8 cellular contexts compared by ENCODE assay signal in the genomic region with DNA sequence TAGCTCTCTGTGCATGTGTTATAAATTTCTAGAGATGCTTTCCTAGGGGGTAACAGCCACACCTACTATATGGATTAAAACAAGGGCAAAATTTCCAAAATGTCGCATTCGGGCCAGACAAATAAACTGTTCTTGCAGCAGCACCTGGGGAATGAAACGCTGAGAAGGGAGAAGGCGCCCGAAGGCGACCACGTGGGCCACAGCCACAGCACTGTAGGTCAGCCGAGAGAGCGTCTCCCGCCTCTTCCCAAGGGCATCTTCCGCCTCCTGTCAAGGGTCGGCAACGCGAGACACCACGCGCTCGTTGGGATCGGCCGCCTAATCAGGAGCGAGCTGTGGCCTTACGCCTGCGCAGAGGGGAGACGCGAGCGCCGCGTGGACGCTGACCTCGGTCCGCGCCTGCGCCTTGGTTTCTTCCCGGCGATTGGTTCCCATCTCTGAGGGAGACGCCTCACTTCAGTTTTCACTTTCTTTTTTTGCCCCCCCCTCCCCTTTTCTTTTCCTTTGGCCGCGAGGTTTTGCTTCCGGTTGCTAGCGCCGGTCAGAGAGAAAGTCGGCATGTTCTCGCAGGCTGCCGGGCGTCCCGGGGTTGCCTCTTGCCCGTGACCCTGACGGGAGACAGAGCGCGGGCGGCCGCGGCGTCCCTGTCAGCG. TPM values are rescaled to one million over a fixed set of nuclear protein-coding genes. Genes with fewer than 3 reads are reported as not detected.
DNase-seq lines count a peak whose midpoint lies in the region; ATAC-seq and TF ChIP-seq lines count a peak whose summit lies in the region.

A gene with protein sequence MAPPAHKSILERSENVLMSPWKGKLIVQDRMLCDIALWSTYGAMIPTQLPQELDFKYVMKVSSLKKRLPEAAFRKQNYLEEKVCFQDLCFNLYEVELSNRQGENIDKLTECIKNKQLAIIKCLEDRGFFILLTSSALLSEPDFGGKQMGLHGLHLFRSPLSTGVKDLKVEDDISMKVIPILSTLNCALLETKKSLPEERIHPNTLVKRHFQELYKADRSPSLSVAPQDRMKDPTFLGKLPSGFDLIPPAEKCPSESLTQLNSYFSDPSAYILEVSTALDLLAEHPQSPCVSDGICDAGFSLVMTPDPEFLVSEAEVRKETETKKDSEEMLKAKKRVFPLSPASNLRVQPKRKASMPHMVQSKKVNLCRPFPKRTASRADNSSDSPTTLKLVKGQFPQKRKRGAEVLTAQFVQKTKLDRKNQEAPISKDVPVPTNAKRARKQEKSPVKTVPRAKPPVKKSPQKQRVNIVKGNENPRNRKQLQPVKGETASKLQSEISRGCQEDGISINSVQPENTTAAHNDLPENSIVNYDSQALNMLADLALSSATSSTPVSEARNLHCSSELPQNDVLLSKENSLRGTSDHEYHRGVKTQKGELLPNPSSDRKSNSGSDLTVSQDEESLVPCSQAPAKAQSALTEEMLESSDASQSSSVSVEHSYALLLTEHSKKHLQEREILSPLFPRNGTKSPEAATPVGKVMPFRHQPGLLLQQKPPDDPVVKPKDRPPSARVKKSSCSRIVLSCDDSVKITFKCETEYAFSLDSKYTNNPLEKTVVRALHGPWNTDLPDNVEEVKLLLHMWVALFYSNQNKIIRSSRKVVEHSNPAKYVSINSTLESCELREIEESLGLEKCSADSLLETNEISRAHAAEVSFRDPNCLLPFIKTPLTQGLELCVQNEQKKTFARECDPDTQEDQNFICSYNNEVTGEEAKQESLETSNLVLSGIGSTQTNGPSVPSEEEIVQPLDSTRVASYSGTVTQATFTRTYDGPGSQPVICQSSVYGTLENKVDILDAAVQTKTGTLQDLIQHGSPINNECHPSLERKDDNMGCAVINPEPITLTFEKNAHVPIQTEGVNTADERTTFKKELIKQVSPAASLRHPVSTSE (N-terminal part only) (plus strand): TSS at position 521 of the 653 bp plus-strand sequence. CDS start 35,805 bp downstream, outside the sequence.

- ATAC-seq in GM18868 (IDR thresholded peaks at IDR 0.05; ENCODE audit: unreplicated experiment) = peak; percentile 76
- ATAC-seq in HG03108 (IDR thresholded peaks at IDR 0.05; ENCODE audit: unreplicated experiment) = peak; percentile 79

- peak within 1 kb of the TSS; percentile 89 for H3K4me2 ChIP-seq in skeletal muscle satellite cell (ENCODE audit: low read length)

- H3K36me3 ChIP-seq in A673 (ENCODE audit: insufficient read depth, low read length, poor library complexity, severe bottlenecking) (no peaks in the 10 kb centered on the region), breast epithelium (no peaks in the 10 kb centered on the region), iPS-18a (ENCODE audit: control insufficient read depth, low read depth, low read length) (no peaks in the 10 kb centered on the region), skeletal muscle satellite cell (ENCODE audit: insufficient read depth, low read length) (no peaks in the 10 kb centered on the region)

- DNase-seq in A673 (ENCODE audit: low spot score) (peak; percentile 98), NCI-H2196 treated with DMSO at 0.1 percent for 48 hours (lab: John Stamatoyannopoulos, UW; ENCODE audit: unreplicated experiment) (peak; percentile 89), breast epithelium (ENCODE audit: low spot score in 2 of 2) (peak; percentile 91 to 95)

- H3K27me3 ChIP-seq in A673 (replicated peaks; ENCODE audit: insufficient read depth, low read depth, low read length, poor library complexity) (no peaks in the 10 kb centered on the region), breast epithelium (no peaks in the 10 kb centered on the region), iPS-18a (ENCODE audit: control insufficient read depth, insufficient read depth, low read length) (peaks cover 28% of the 10 kb centered on the region), skeletal muscle satellite cell (ENCODE audit: control insufficient read depth, insufficient read depth, low read length) (no peaks in the 10 kb centered on the region)

- H3K4me1 ChIP-seq in A673 (ENCODE audit: insufficient read depth, low read length, poor library complexity, severe bottlenecking) = peaks cover 11% of the 10 kb centered on the region
- H3K4me1 ChIP-seq in breast epithelium = peaks cover 0 to 8% of the 10 kb centered on the region in 2 donors
- peaks cover 9% of the 10 kb centered on the region for H3K4me1 ChIP-seq in iPS-18a (ENCODE audit: control insufficient read depth, low read depth, low read length)
- H3K4me1 ChIP-seq in skeletal muscle satellite cell (ENCODE audit: control insufficient read depth, insufficient read depth, low read length) = peaks cover 15% of the 10 kb centered on the region

- POLR2A ChIA-PET in A673 (lab: Charles Lee; ENCODE audit: low non-redundant PET) = no interaction called here

- no peak for TF ChIP-seq CTCF in A673 (conservative IDR thresholded peaks at IDR 0.05; ENCODE audit: low read depth, low read length)
- no peak for TF ChIP-seq CTCF in VCaP (conservative IDR thresholded peaks at IDR 0.05)
- no peak for TF ChIP-seq CTCF in breast epithelium (IDR thresholded peaks at IDR 0.05)

- no peak for TF ChIP-seq POLR2A in breast epithelium (IDR thresholded peaks at IDR 0.05)

- CTCF ChIA-PET in A673 (lab: Charles Lee) = no interaction called here

- no peaks in the 10 kb centered on the region for H3K9me3 ChIP-seq in A673 (ENCODE audit: low read depth, low read length, poor library complexity, severe bottlenecking)
- no peaks in the 10 kb centered on the region for H3K9me3 ChIP-seq in breast epithelium
- H3K9me3 ChIP-seq in iPS-18a (ENCODE audit: control insufficient read depth, low read depth, low read length) = no peaks in the 10 kb centered on the region
- no peaks in the 10 kb centered on the region for H3K9me3 ChIP-seq in skeletal muscle satellite cell (replicated peaks; ENCODE audit: low read length)

- H3K27ac ChIP-seq in A673 (ENCODE audit: low read depth, low read length, poor library complexity, severe bottlenecking) = peak within 1 kb of the TSS; percentile 86
- peak within 1 kb of the TSS; percentile 85 for H3K27ac ChIP-seq in VCaP
- H3K27ac ChIP-seq in breast epithelium = peak within 1 kb of the TSS; percentile 88 to 91
- no peak within 1 kb of the TSS for H3K27ac ChIP-seq in iPS-18a (ENCODE audit: low read length)

- H3K4me3 ChIP-seq in A673 (ENCODE audit: low read depth, low read length, poor library complexity, severe bottlenecking) (peak within 1 kb of the TSS; percentile 98), breast epithelium (peak within 1 kb of the TSS; percentile 74 to 98 (median 81)), iPS-18a (ENCODE audit: low read length) (peak within 1 kb of the TSS; percentile 83), skeletal muscle satellite cell (ENCODE audit: low read length) (peak within 1 kb of the TSS; percentile 74)

- no TSS peak for BruUV-seq in A673 (replicated peaks; lab: Mats Ljungman, UMichigan)

- peak within 1 kb of the TSS; percentile 69 for H3K9ac ChIP-seq in iPS-18a (ENCODE audit: low read length)
- peak within 1 kb of the TSS; percentile 88 for H3K9ac ChIP-seq in skeletal muscle satellite cell (ENCODE audit: low read depth, low read length)

- intact Hi-C loops in A673 (cut with micrococcal nuclease; ENCODE audit: unreplicated experiment) (no loop called here), breast epithelium (cut with DNase I; ENCODE audit: low total_unique reads) (no loop called here)

RNA-seq across cellular contexts. Expression of the gene that starts here (rescaled TPM):
- total RNA-seq in A673 (2021) = 82.5 and 94.5 TPM in 2 replicates
- total RNA-seq in breast epithelium = 100 to 1,000 TPM in 1 of 3 donors, 10 to 100 TPM in 2; 80.5 to 115 (median 98.6) TPM
- 67.3 and 67.7 TPM in 2 replicates for total RNA-seq in skeletal muscle satellite cell (2012; rRNA removed)
